8 cellular contexts compared by ENCODE assay signal in genomic region chr4:473575-474457, GRCh38. TPM values are rescaled to one million over a fixed set of nuclear protein-coding genes. Genes with fewer than 3 reads are reported as not detected.
DNase-seq lines count a peak whose midpoint lies in the region; ATAC-seq and TF ChIP-seq lines count a peak whose summit lies in the region.

No MANE protein-coding gene starts in this region.

- peak; percentile 100 for ATAC-seq in GM19467 (IDR thresholded peaks at IDR 0.05; ENCODE audit: unreplicated experiment)

- peaks cover 21 to 69% (median 46%) of the 10 kb centered on the region in 3 donors for H3K36me3 Mint-ChIP-seq in CD8-positive, alpha-beta memory T cell
- peaks cover 24% of the 10 kb centered on the region for H3K36me3 Mint-ChIP-seq in endothelial cell (ENCODE audit: low read depth, unreplicated experiment)

- DNase-seq in CD8-positive, alpha-beta memory T cell: peak; percentile 84 to 96 (median 95)
- peak; percentile 97 for DNase-seq in HPDE6-E6E7 (ENCODE audit: extremely low spot score)
- peak; percentile 60 for DNase-seq in NK-92 treated with Interleukin-12 subunit alpha and Interleukin-12 subunit beta, amount 100 ng/mL, for 24 hours (lab: John Stamatoyannopoulos, UW)
- DNase-seq in activated CD8-positive, alpha-beta memory T cell treated with anti-CD3 and anti-CD28 coated beads, Interleukin-2, amount 50 U/mL, for 24 hours (ENCODE audit: extremely low read depth): peak; percentile 89
- peak; percentile 93 for DNase-seq in endothelial cell (ENCODE audit: low spot score)
- DNase-seq in stimulated activated CD8-positive, alpha-beta memory T cell treated with anti-CD3 and anti-CD28 coated beads, Interleukin-15, amount 100 ng/mL, for 24 hours (ENCODE audit: low read depth): peak; percentile 75

- peaks cover 16 to 57% (median 35%) of the 10 kb centered on the region in 5 donors for H3K9me3 Mint-ChIP-seq in CD8-positive, alpha-beta memory T cell
- H3K9me3 Mint-ChIP-seq in endothelial cell (ENCODE audit: unreplicated experiment): peaks cover 3% of the 10 kb centered on the region

- peak overlapping the region; percentile 85 for H3K4me3 ChIP-seq in CD8-positive, alpha-beta memory T cell (ENCODE audit: low read length)
- peak overlapping the region; percentile 94 for H3K4me3 ChIP-seq in mesodermal cell (ENCODE audit: extremely low read depth, insufficient read depth, low read length, poor library complexity, severe bottlenecking)

- WGBS in mesodermal cell (ENCODE audit: insufficient coverage in 2 of 2), 2 experiments: 0% methylated on average over 36 to 39 of the region's 55 CpGs

- peak overlapping the region; percentile 96 to 100 (median 99) for H3K27ac Mint-ChIP-seq in CD8-positive, alpha-beta memory T cell
- peak overlapping the region; percentile 94 for H3K27ac Mint-ChIP-seq in endothelial cell (ENCODE audit: unreplicated experiment)

- peak overlapping the region; percentile 92 for H3K27ac ChIP-seq in CD8-positive, alpha-beta memory T cell (ENCODE audit: low read depth, low read length)
- peak overlapping the region; percentile 89 for H3K27ac ChIP-seq in mesodermal cell (ENCODE audit: low read depth, low read length, severe bottlenecking)

- CTCF ChIA-PET in CD8-positive, alpha-beta memory T cell (lab: Charles Lee): interaction anchor here (1.0 to 1.3 kb wide), 4 partner anchors 8 to 27 kb away, joined by 3 to 4 read pairs (median 4); no protein-coding TSS in a partner anchor

- no peak for TF ChIP-seq CTCF in endothelial cell (IDR thresholded peaks at IDR 0.05; ENCODE audit: unreplicated experiment)

- H3K9me3 ChIP-seq in CD8-positive, alpha-beta memory T cell (ENCODE audit: low read length): peaks cover 10% of the 10 kb centered on the region
- H3K9me3 ChIP-seq in mesodermal cell (ENCODE audit: control insufficient read depth, low read length): peaks cover 36% of the 10 kb centered on the region

- H3K4me1 ChIP-seq in CD8-positive, alpha-beta memory T cell (ENCODE audit: insufficient read depth, low read length): peaks cover 8% of the 10 kb centered on the region
- H3K4me1 ChIP-seq in mesodermal cell (ENCODE audit: control insufficient read depth, insufficient read depth, low read length, poor library complexity, severe bottlenecking): no peaks in the 10 kb centered on the region

- peaks cover 24% of the 10 kb centered on the region for H3K36me3 ChIP-seq in CD8-positive, alpha-beta memory T cell (ENCODE audit: insufficient read depth, low read length)
- peaks cover 40% of the 10 kb centered on the region for H3K36me3 ChIP-seq in mesodermal cell (ENCODE audit: control insufficient read depth, insufficient read depth, low read length)

- H3K27me3 Mint-ChIP-seq in CD8-positive, alpha-beta memory T cell: no peaks in the 10 kb centered on the region
- peaks cover 9% of the 10 kb centered on the region for H3K27me3 Mint-ChIP-seq in endothelial cell (ENCODE audit: unreplicated experiment)

- POLR2A ChIA-PET in CD8-positive, alpha-beta memory T cell (lab: Charles Lee): interaction anchor here (0.6 to 2.0 kb wide), 6 partner anchors 9 to 349 kb away, joined by 4 to 11 read pairs (median 8); partner anchors contain the start of genes ATP5ME, MYL5, ZNF141 and ZNF718

- H3K4me1 Mint-ChIP-seq in CD8-positive, alpha-beta memory T cell: peaks cover 39 to 45% (median 44%) of the 10 kb centered on the region in 3 donors
- H3K4me1 Mint-ChIP-seq in endothelial cell (ENCODE audit: unreplicated experiment): peaks cover 17% of the 10 kb centered on the region

- no peaks in the 10 kb centered on the region for H3K27me3 ChIP-seq in CD8-positive, alpha-beta memory T cell (ENCODE audit: insufficient read depth, low read length, poor library complexity, severe bottlenecking)

- peak overlapping the region; percentile 98 to 100 (median 99) for H3K4me3 Mint-ChIP-seq in CD8-positive, alpha-beta memory T cell
- H3K4me3 Mint-ChIP-seq in endothelial cell (ENCODE audit: unreplicated experiment): peak overlapping the region; percentile 98

RNA-seq across cellular contexts. Expression of gene ZNF721, which starts 25.1 kb away (rescaled TPM):
- total RNA-seq in CD8-positive, alpha-beta memory T cell: 10 to 100 TPM; 31.1 to 31.5 TPM
- polyA plus RNA-seq in CD8-positive, alpha-beta memory T cell: 42.1 TPM
- 32.5 TPM for total RNA-seq in endothelial cell (ENCODE audit: unreplicated experiment)
- 23.2 TPM for polyA plus RNA-seq in mesodermal cell (2013, experiment 1 of 2)
- polyA plus RNA-seq in mesodermal cell (2013, experiment 2 of 2): 22.6 TPM

RNA-seq across cellular contexts. Expression of gene PIGG, which starts 25.2 kb away (rescaled TPM):
- 10 to 100 TPM; 38.1 to 43.8 TPM for total RNA-seq in CD8-positive, alpha-beta memory T cell
- polyA plus RNA-seq in CD8-positive, alpha-beta memory T cell: 26.9 TPM
- total RNA-seq in endothelial cell (ENCODE audit: unreplicated experiment): 74.0 TPM
- 50.5 TPM for polyA plus RNA-seq in mesodermal cell (2013, experiment 1 of 2)
- 45.3 TPM for polyA plus RNA-seq in mesodermal cell (2013, experiment 2 of 2)

Comparison
In these comparisons a context has a peak if more than half of its experiments do, and no peak if none do; other contexts are left out.
1. Peak in every context shown above with its lines: DNase-seq, ATAC-seq, H3K4me3 ChIP-seq and H3K27ac ChIP-seq.